In the genomic region with DNA sequence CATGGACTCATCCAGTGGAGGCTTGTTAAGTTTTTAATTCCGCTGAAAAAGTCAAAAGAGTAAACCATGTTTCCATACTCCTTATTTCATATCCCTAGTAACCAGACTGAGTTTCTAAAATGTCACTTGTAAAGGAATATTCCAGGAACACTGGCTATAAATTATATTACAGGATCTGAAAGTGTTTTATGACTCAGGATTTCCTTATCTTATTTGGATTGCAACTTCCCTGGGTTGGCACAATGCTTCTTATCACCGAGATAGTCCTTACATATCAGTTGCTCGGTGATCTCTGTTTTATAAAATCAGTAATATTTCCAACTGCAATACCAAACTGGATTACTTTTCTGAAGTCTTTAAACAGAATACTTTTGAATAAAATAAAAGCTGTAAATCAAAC, we compare ENCODE assay signal across 22 cellular contexts.
DNase-seq lines count a peak whose midpoint lies in the region; ATAC-seq and TF ChIP-seq lines count a peak whose summit lies in the region.
"Had no signal": no experiment of that assay in that cellular context is flagged by ENCODE, and none has a peak within 500 bp of the region (broad histone marks: within the 10 kb centered on the region; RNA-seq: fewer than 3 reads in every experiment).

No MANE protein-coding gene starts in this region.

- H3K27me3 ChIP-seq in left ventricle myocardium inferior (ENCODE audit: low read depth) (no peaks in the 10 kb centered on the region), brain microvascular endothelial cell (replicated peaks) (no peaks in the 10 kb centered on the region), mucosa of rectum (ENCODE audit: control insufficient read depth in 2 of 2, insufficient read depth in 2 of 2, low read length in 2 of 2) (no peaks in the 10 kb centered on the region)
- H3K27me3 ChIP-seq: tibial nerve had no signal

- peaks cover 23% of the 10 kb centered on the region for H3K4me1 ChIP-seq in left ventricle myocardium inferior
- H3K4me1 ChIP-seq in mucosa of rectum (ENCODE audit: control insufficient read depth in 2 of 2, insufficient read depth in 2 of 2, low read length in 2 of 2) = peaks cover 40 to 59% of the 10 kb centered on the region in 2 donors

- ATAC-seq in HG03520 (IDR thresholded peaks at IDR 0.05; ENCODE audit: unreplicated experiment) = no peak
- ATAC-seq: left cardiac atrium; stimulated activated naive B cell treated with anti-CD40 and anti-IgM and Interleukin-4, amounts not matched to agents 10 μg/mL and 1 μg/mL and 100 μg/mL, for 72 hours had no signal

- intact Hi-C loops in left ventricle myocardium inferior (cut with micrococcal nuclease) (no loop called here), cardiac septum (cut with DNase I) (loop anchor here (10.0 kb wide), 1 partner anchor 98 kb away; no protein-coding TSS in a partner anchor)

- H3K9me3 ChIP-seq in left ventricle myocardium inferior (replicated peaks) = no peaks in the 10 kb centered on the region
- no peaks in the 10 kb centered on the region for H3K9me3 ChIP-seq in mucosa of rectum (ENCODE audit: control insufficient read depth in 2 of 2, low read length in 2 of 2)
- H3K9me3 ChIP-seq: tibial nerve had no signal

- H3K4me3 ChIP-seq in left ventricle myocardium inferior (no peak overlapping the region), brain microvascular endothelial cell (ENCODE audit: low read depth, low read length) (no peak overlapping the region), mucosa of rectum (ENCODE audit: low read length in 2 of 2) (peak overlapping the region in 1 of 2 donors; percentile 7)
- H3K4me3 ChIP-seq: tibial nerve had no signal

- H3K9ac ChIP-seq in mucosa of rectum (ENCODE audit: low read depth in 1 of 2, low read length in 2 of 2) = peak overlapping the region in 1 of 2 donors; percentile 54

- H3K27ac ChIP-seq in left ventricle myocardium inferior (replicated peaks) = peak overlapping the region; percentile 6
- H3K27ac ChIP-seq in brain microvascular endothelial cell = peak overlapping the region; percentile 55
- peak overlapping the region; percentile 65 to 89 for H3K27ac ChIP-seq in mucosa of rectum (ENCODE audit: low read depth in 2 of 2, low read length in 2 of 2)
- H3K27ac ChIP-seq: tibial nerve, WERI-Rb-1 had no signal

- TF ChIP-seq CTCF in left ventricle myocardium inferior (IDR thresholded peaks at IDR 0.05; ENCODE audit: borderline replicate concordance) = no peak
- TF ChIP-seq CTCF in brain microvascular endothelial cell (IDR thresholded peaks at IDR 0.05; ENCODE audit: low read depth, low read length, missing control alignments) = no peak

- no peaks in the 10 kb centered on the region for H3K36me3 ChIP-seq in left ventricle myocardium inferior
- H3K36me3 ChIP-seq in brain microvascular endothelial cell (replicated peaks) = no peaks in the 10 kb centered on the region
- no peaks in the 10 kb centered on the region for H3K36me3 ChIP-seq in mucosa of rectum (ENCODE audit: control insufficient read depth in 2 of 2, insufficient read depth in 2 of 2, low read length in 2 of 2)
- H3K36me3 ChIP-seq: tibial nerve, WERI-Rb-1 had no signal

- DNase-seq in left ventricle myocardium inferior = no peak
- no peak for DNase-seq in cardiac septum (ENCODE audit: low spot score)
- DNase-seq in brain microvascular endothelial cell = no peak
- DNase-seq in UCSD-AML1 (lab: John Stamatoyannopoulos, UW; ENCODE audit: unreplicated experiment) = no peak
- DNase-seq in activated T-cell treated with anti-CD3 and anti-CD28 coated beads, Interleukin-2, amount 50 U/mL, for 1 hour = no peak
- no peak for DNase-seq in stimulated activated CD4-positive, alpha-beta T cell treated with anti-CD3 and anti-CD28 coated beads, Interleukin-2, amount 100 ng/mL, for 24 hours
- DNase-seq: 8988T; activated CD4-positive, alpha-beta T cell treated with anti-CD3 and anti-CD28 coated beads, Interleukin-2, amount 50 U/mL, for 48 hours; activated naive CD8-positive, alpha-beta T cell treated with anti-CD3 and anti-CD28 coated beads for 36 hours; activated T-cell treated with anti-CD3 and anti-CD28 coated beads, Interleukin-2, amount 50 U/mL, for 24 hours; C1 segment of cervical spinal cord; DMS79 treated with DMSO at 0.1 percent for 48 hours; left cardiac atrium; NCI-H1417; NCI-H2171; NCI-H774; RPMI8226; stimulated activated naive B cell treated with anti-CD40 and anti-IgM and Interleukin-4, amounts not matched to agents 10 μg/mL and 1 μg/mL and 100 μg/mL, for 72 hours; WERI-Rb-1 had no signal

- in situ Hi-C loops in brain microvascular endothelial cell (cut with HindIII; ENCODE audit: low pct_ligation_motif_present, low sequenced_read_pairs) = no loop called here

Comparison
In these comparisons a context has a peak if more than half of its experiments do, and no peak if none do; other contexts are left out.
1. H3K27ac ChIP-seq: peak in every context shown above with its lines; median percentile 77 in mucosa of rectum; 55 in brain microvascular endothelial cell; 6 in left ventricle myocardium inferior.